11 cellular contexts compared by ENCODE assay signal in the genomic region with DNA sequence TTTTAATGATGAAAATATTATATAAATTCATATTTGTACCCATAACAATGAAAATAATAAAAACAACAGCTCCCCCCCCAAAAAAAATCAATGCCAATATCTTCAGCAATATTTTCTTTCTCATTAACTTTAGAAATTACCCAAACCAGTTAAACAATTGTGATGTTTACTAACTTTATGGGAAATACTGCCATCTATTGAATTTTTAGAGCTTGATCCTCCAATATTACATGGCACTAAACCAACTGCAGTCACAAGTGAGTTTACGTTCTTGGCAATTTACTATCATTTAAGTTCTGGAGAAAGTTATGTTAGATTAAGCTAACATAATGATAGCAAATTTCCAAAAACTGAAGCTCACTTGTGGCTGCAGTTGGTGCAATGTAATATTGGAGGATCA.
DNase-seq lines count a peak whose midpoint lies in the region; ATAC-seq and TF ChIP-seq lines count a peak whose summit lies in the region.
"Had no signal": no experiment of that assay in that cellular context is flagged by ENCODE, and none has a peak within 500 bp of the region (broad histone marks: within the 10 kb centered on the region; RNA-seq: fewer than 3 reads in every experiment).

No MANE protein-coding gene starts in this region.

- no peak overlapping the region for H3K27ac ChIP-seq in body of pancreas

- H3K4me1 ChIP-seq in body of pancreas, result no peaks in the 10 kb centered on the region
- H3K4me1 ChIP-seq: HAP-1 had no signal

- peak in 4 of 7 experiments; percentile 21 to 49 (median 38) for TF ChIP-seq CTCF in body of pancreas (IDR thresholded peaks at IDR 0.05)

- intact Hi-C loops in body of pancreas (cut with DNase I), result no loop called here

- no peak overlapping the region for H3K4me3 ChIP-seq in body of pancreas
- H3K4me3 ChIP-seq: HAP-1 had no signal

- H3K9me3 ChIP-seq in body of pancreas, result no peaks in the 10 kb centered on the region
- H3K9me3 ChIP-seq: HAP-1 had no signal

- no peak for ATAC-seq in body of pancreas
- no peak for ATAC-seq in HG02623 (IDR thresholded peaks at IDR 0.05; ENCODE audit: unreplicated experiment)
- ATAC-seq in GM21717 (IDR thresholded peaks at IDR 0.05; ENCODE audit: unreplicated experiment), result no peak

- 16 to 18% methylated on average over 1 of the region's 1 CpG for WGBS in body of pancreas, 2 donors

- H3K36me3 ChIP-seq in body of pancreas (replicated peaks in 1 of 2; ENCODE audit: insufficient read depth in 1 of 2, low read depth in 2 of 2), result no peaks in the 10 kb centered on the region
- H3K36me3 ChIP-seq: HAP-1 had no signal

- no peaks in the 10 kb centered on the region for H3K27me3 ChIP-seq in body of pancreas

- DNase-seq in NCI-H1417 (lab: John Stamatoyannopoulos, UW) (peak in 2 of 3 experiments; percentile 22 to 56), NCI-H1417 treated with DMSO at 0.1 percent for 48 hours (lab: John Stamatoyannopoulos, UW) (no peak), NCI-H460 (ENCODE audit: extremely low read depth, low read depth) (peak; percentile 25), body of pancreas (no peak), renal cortical epithelial cell (ENCODE audit: low read depth) (peak; percentile 45), iPS-NIHi7 (ENCODE audit: extremely low spot score) (no peak)
- DNase-seq: activated naive CD4-positive, alpha-beta T cell treated with Interleukin-2 at 50 U/mL for 16 hours; T-helper 1 cell had no signal

- TF ChIP-seq POLR2A in body of pancreas (IDR thresholded peaks at IDR 0.05), result no peak

Comparison
In these comparisons a context has a peak if more than half of its experiments do, and no peak if none do; other contexts are left out.
1. DNase-seq: peak in NCI-H1417 (2 of 3), NCI-H460 (single experiment) and renal cortical epithelial cell (single experiment); none in NCI-H1417 treated with DMSO at 0.1 percent for 48 hours (single experiment), body of pancreas (0 of 4) and iPS-NIHi7 (single experiment).